In genomic region chr12:31959051-31959700, GRCh38 we compare ENCODE assay signal across 8 cellular contexts. TPM values are rescaled to one million over a fixed set of nuclear protein-coding genes. Genes with fewer than 3 reads are reported as not detected.
DNase-seq lines count a peak whose midpoint lies in the region; ATAC-seq and TF ChIP-seq lines count a peak whose summit lies in the region.

TSS of gene RESF1 (plus strand) at chr12:31959415. CDS start at chr12:31980956, 21,541 bp downstream.

- peak; percentile 95 for DNase-seq in GM06990 (ENCODE audit: extremely low read depth, insufficient read length)
- DNase-seq in NB4 (ENCODE audit: low read depth), result peak; percentile 98
- peak; percentile 96 for DNase-seq in SK-N-SH
- DNase-seq in activated naive CD4-positive, alpha-beta T cell treated with anti-CD3 and anti-CD28 coated beads, Interleukin-2, amount 50 U/mL, for 16 hours, result peak; percentile 85
- peak; percentile 86 for DNase-seq in globus pallidus (ENCODE audit: low spot score)
- DNase-seq in nucleus accumbens (lab: John Stamatoyannopoulos, UW), result peak in 55 of 56 donors; percentile 37 to 90 (median 78)
- peak; percentile 88 for DNase-seq in superior temporal gyrus (ENCODE audit: extremely low spot score)

- H3K9me3 ChIP-seq in SK-N-SH, result no peaks in the 10 kb centered on the region

- no peaks in the 10 kb centered on the region; the same call in none of the 2 replicates for H3K36me3 ChIP-seq in GM06990 (ENCODE audit: control insufficient read depth, insufficient read depth, low read length)
- peaks cover 14 to 20% of the 10 kb centered on the region in 2 experiments for H3K36me3 ChIP-seq in SK-N-SH (replicated peaks in 1 of 2; ENCODE audit: control insufficient read depth in 1 of 2, insufficient read depth in 2 of 2, low read length in 1 of 2)

- peak within 1 kb of the TSS; percentile 99 for H2AFZ ChIP-seq in SK-N-SH (ENCODE audit: low read depth)

- peak within 1 kb of the TSS; percentile 69 for H3K9ac ChIP-seq in SK-N-SH

- peaks cover 5% of the 10 kb centered on the region; the same call in 1 of the 2 replicates for H4K20me1 ChIP-seq in SK-N-SH (ENCODE audit: insufficient read depth)

- no peak for TF ChIP-seq RAD21 in SK-N-SH (IDR thresholded peaks at IDR 0.05; ENCODE audit: low read length)

- ATAC-seq in HG02571 (IDR thresholded peaks at IDR 0.05; ENCODE audit: unreplicated experiment), result peak; percentile 89

- H3K27me3 ChIP-seq in GM06990 (replicated peaks; ENCODE audit: control insufficient read depth, insufficient read depth, low read length) (no peaks in the 10 kb centered on the region), SK-N-SH (ENCODE audit: insufficient read depth) (no peaks in the 10 kb centered on the region)

- peak within 1 kb of the TSS; percentile 66 for H3K4me3 ChIP-seq in GM06990 (replicated peaks; ENCODE audit: low read depth, low read length)
- peak within 1 kb of the TSS; percentile 74 for H3K4me3 ChIP-seq in NB4 (ENCODE audit: low read depth, low read length)
- peak within 1 kb of the TSS; percentile 67 to 73 for H3K4me3 ChIP-seq in SK-N-SH (ENCODE audit: low read depth in 2 of 2, low read length in 1 of 2)

- CTCF ChIA-PET in SK-N-SH (lab: Yijun Ruan, JAX), result interaction anchor here (0.6 to 1.9 kb wide), 4 partner anchors 26 to 350 kb away, joined by 3 to 5 read pairs (median 4); no protein-coding TSS in a partner anchor

- peak in 1 of 2 experiments; percentile 35; a peak in 1 of 4 replicates for TF ChIP-seq EP300 in SK-N-SH (IDR thresholded peaks at IDR 0.05; ENCODE audit: borderline replicate concordance in 1 of 2, low read depth in 1 of 2, low read length in 1 of 2)

- H3K79me2 ChIP-seq in SK-N-SH (ENCODE audit: insufficient read depth), result peaks cover 45% of the 10 kb centered on the region

- TF ChIP-seq POLR2A in NB4 (IDR thresholded peaks at IDR 0.05; ENCODE audit: extremely low read depth, insufficient read length), result peak; percentile 81

- WGBS in SK-N-SH (ENCODE audit: low lambda C conversion rate), result under 1% methylated on average over 20 of the region's 68 CpGs

- H3K9me2 ChIP-seq in SK-N-SH, result no peaks in the 10 kb centered on the region

- H3K4me2 ChIP-seq in SK-N-SH, result peak within 1 kb of the TSS; percentile 78

- TF ChIP-seq CTCF in GM06990 (IDR thresholded peaks at IDR 0.05; ENCODE audit: insufficient read depth, low read length, poor library complexity, severe bottlenecking) (no peak), NB4 (IDR thresholded peaks at IDR 0.05; ENCODE audit: low read depth, low read length) (no peak), SK-N-SH (IDR thresholded peaks at IDR 0.05) (no peak)

- H3K27ac ChIP-seq in SK-N-SH (ENCODE audit: low read depth in 2 of 2, low read length in 1 of 2), result peak within 1 kb of the TSS; percentile 68 to 78

- no peaks in the 10 kb centered on the region for H3F3A ChIP-seq in SK-N-SH (replicated peaks; ENCODE audit: insufficient read depth)

- POLR2A ChIA-PET in SK-N-SH (lab: Yijun Ruan, JAX), result interaction anchor here (0.6 to 1.2 kb wide), 3 partner anchors 80 to 307 kb away, joined by 3 to 5 read pairs (median 3); no protein-coding TSS in a partner anchor

- peaks cover 3 to 11% of the 10 kb centered on the region in 2 experiments; a peak in 3 of 4 replicates for H3K4me1 ChIP-seq in SK-N-SH (ENCODE audit: control insufficient read depth in 1 of 2, insufficient read depth in 2 of 2, low read depth in 1 of 2, low read length in 1 of 2)

TF ChIP-seq in SK-N-SH, 30 proteins besides CTCF, POLR2A, EP300 and RAD21 (continues in another document):
- no peak for TF ChIP-seq NRF1 (IDR thresholded peaks at IDR 0.05; ENCODE audit: low read depth, low read length)
- peak; percentile 86; the same call in 1 of the 2 replicates for TF ChIP-seq POLR2AphosphoS5 (IDR thresholded peaks at IDR 0.05; ENCODE audit: low read depth, low read length)
- TF ChIP-seq ELF1 (IDR thresholded peaks at IDR 0.05), result peak; percentile 58
- peak; percentile 5; the same call in 1 of the 2 replicates for TF ChIP-seq REST (IDR thresholded peaks at IDR 0.05; ENCODE audit: low read depth, low read length)
- TF ChIP-seq, protein P1, sequence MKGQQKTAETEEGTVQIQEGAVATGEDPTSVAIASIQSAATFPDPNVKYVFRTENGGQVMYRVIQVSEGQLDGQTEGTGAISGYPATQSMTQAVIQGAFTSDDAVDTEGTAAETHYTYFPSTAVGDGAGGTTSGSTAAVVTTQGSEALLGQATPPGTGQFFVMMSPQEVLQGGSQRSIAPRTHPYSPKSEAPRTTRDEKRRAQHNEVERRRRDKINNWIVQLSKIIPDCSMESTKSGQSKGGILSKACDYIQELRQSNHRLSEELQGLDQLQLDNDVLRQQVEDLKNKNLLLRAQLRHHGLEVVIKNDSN (IDR thresholded peaks at IDR 0.05; ENCODE audit: borderline replicate concordance, low read depth), result no peak
- no peak for TF ChIP-seq RFX5 (IDR thresholded peaks at IDR 0.05; ENCODE audit: low read length)
- TF ChIP-seq, protein P2, sequence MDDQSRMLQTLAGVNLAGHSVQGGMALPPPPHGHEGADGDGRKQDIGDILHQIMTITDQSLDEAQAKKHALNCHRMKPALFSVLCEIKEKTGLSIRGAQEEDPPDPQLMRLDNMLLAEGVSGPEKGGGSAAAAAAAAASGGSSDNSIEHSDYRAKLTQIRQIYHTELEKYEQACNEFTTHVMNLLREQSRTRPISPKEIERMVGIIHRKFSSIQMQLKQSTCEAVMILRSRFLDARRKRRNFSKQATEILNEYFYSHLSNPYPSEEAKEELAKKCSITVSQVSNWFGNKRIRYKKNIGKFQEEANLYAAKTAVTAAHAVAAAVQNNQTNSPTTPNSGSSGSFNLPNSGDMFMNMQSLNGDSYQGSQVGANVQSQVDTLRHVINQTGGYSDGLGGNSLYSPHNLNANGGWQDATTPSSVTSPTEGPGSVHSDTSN (IDR thresholded peaks at IDR 0.05), result no peak
- TF ChIP-seq USF2 (IDR thresholded peaks at IDR 0.05; ENCODE audit: borderline replicate concordance, low read depth, low read length), result no peak
- TF ChIP-seq MXI1 (IDR thresholded peaks at IDR 0.05; ENCODE audit: low read depth, low read length), result 0 out of 2 replicates have a peak, but pooled peaks have one; percentile 13
- peak; percentile 66 for TF ChIP-seq GATA2 (CRISPR knock-in tag; IDR thresholded peaks at IDR 0.05)
- TF ChIP-seq SIN3A (IDR thresholded peaks at IDR 0.05; ENCODE audit: borderline replicate concordance, low read depth, low read length), result peak; percentile 31; the same call in 1 of the 2 replicates
- no peak for TF ChIP-seq FOXM1 (IDR thresholded peaks at IDR 0.05; ENCODE audit: low read depth)
- TF ChIP-seq FOSL2 (IDR thresholded peaks at IDR 0.05; ENCODE audit: borderline replicate concordance, low read depth), result no peak
- TF ChIP-seq NFIC (IDR thresholded peaks at IDR 0.05; ENCODE audit: borderline replicate concordance), result no peak
- TF ChIP-seq SMC3 (IDR thresholded peaks at IDR 0.05; ENCODE audit: low read depth, low read length), result no peak
- TF ChIP-seq JUND (IDR thresholded peaks at IDR 0.05), result no peak
- 0 out of 2 replicates have a peak, but pooled peaks have one; percentile 27 for TF ChIP-seq YY1 (IDR thresholded peaks at IDR 0.05; ENCODE audit: low read depth)
- no peak for TF ChIP-seq GABPA (IDR thresholded peaks at IDR 0.05; ENCODE audit: low read depth)
- peak; percentile 53; the same call in 1 of the 2 replicates for TF ChIP-seq RCOR1 (IDR thresholded peaks at IDR 0.05; ENCODE audit: low read length)
- TF ChIP-seq TCF12 (IDR thresholded peaks at IDR 0.05), result no peak; the same call in 1 of the 2 replicates
- peak; percentile 46 for TF ChIP-seq CHD2 (IDR thresholded peaks at IDR 0.05; ENCODE audit: low read length, partially characterized antibody)

RNA-seq across cellular contexts. Expression of gene RESF1, which starts in this region (rescaled TPM):
- 4.9 and 7.7 TPM in 2 replicates for polyA plus RNA-seq in SK-N-SH (2012; rRNA removed)
- polyA plus RNA-seq in SK-N-SH (2012; cell fraction: cytosol; rRNA removed), result 7.4 and 9.7 TPM in 2 replicates
- 3.6 and 7.0 TPM in 2 replicates for polyA plus RNA-seq in SK-N-SH (2012; cell fraction: nucleus; rRNA removed)

Comparison
In these comparisons a context has a peak if more than half of its experiments do, and no peak if none do; other contexts are left out.
1. Peak in every context shown above with its lines: DNase-seq, ATAC-seq, H3K4me3 ChIP-seq and H3K27ac ChIP-seq.